Comparison of ENCODE assay signal across 8 cellular contexts in the genomic region with DNA sequence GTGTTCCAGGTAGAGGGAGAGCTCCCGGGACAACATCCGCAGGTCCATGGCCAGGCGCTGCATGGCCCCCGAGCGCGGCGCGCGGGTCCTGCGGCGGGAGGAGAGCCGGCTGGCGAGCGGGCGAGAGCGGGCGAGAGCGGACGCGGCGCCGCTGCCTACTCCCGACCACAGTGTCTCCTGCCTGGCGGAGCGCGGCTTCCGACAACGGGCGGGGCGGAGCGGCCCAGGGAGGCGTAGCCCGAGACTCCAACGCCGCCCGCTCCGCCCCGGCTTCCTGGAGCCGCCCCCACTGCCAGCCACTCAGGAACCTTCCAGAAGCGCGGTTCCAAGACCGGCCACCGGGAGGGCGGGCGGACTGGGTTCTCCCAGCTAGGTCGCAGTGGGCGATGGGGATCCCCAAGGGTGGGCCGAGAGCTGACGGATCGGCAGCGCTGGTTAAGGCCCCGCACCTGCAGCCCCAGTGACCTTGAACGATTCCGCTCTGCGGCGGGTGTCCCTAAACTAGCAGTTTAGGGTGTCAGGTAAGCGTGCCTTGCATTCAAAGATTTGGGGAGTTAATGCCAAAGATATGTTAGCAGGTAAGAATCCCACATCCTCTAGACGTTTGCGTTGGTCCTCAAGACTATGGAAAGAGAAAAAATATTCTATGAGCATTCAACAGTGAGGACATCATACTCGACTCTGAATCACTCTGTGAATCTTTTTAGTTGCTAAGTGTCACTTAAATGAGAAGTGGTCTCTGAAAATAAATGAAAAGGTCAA. TPM values are rescaled to one million over a fixed set of nuclear protein-coding genes. Genes with fewer than 3 reads are reported as not detected.
A peak's percentile ranks its signal among the peaks of the same experiment; 100 is the strongest.
DNase-seq lines count a peak whose midpoint lies in the region; ATAC-seq and TF ChIP-seq lines count a peak whose summit lies in the region.

Gene ABHD3 (minus strand): TSS at position 172 of the 762 bp plus-strand sequence. CDS start 109 bp downstream, at position 63.

- dilution Hi-C loops in mammary epithelial cell (cut with HindIII; ENCODE audit: low sequenced_read_pairs): loop anchor here (5.0 kb wide), 1 partner anchor 72 kb away; no protein-coding TSS in a partner anchor

- H3K27ac ChIP-seq in WERI-Rb-1 (peak within 1 kb of the TSS; percentile 73), mammary epithelial cell (ENCODE audit: insufficient read depth, low read depth, low read length) (peak within 1 kb of the TSS; percentile 84), spleen (peak within 1 kb of the TSS; percentile 68 to 98 (median 94))

- H3K9me3 ChIP-seq in WERI-Rb-1 (ENCODE audit: severe bottlenecking) (peaks cover 10% of the 10 kb centered on the region), mammary epithelial cell (replicated peaks; ENCODE audit: insufficient read depth, low read length) (no peaks in the 10 kb centered on the region), spleen (no peaks in the 10 kb centered on the region)

- H3K9me3 Mint-ChIP-seq in immature natural killer cell: no peaks in the 10 kb centered on the region

- H4K20me1 ChIP-seq in mammary epithelial cell (ENCODE audit: insufficient read depth, low read length): no peaks in the 10 kb centered on the region

- no peaks in the 10 kb centered on the region; the same call in none of the 2 replicates for H3K36me3 ChIP-seq in WERI-Rb-1
- no peaks in the 10 kb centered on the region for H3K36me3 ChIP-seq in mammary epithelial cell (ENCODE audit: insufficient read depth, low read length)
- H3K36me3 ChIP-seq in spleen: peaks cover 0 to 24% (median 5%) of the 10 kb centered on the region in 6 donors

- ATAC-seq in GM18867 (IDR thresholded peaks at IDR 0.05; ENCODE audit: unreplicated experiment): peak; percentile 95
- peak; percentile 89 for ATAC-seq in HG03103 (IDR thresholded peaks at IDR 0.05; ENCODE audit: low read depth, unreplicated experiment)

- H3K27me3 Mint-ChIP-seq in immature natural killer cell (ENCODE audit: low read depth in 3 of 3): peaks cover 0 to 8% (median 7%) of the 10 kb centered on the region in 3 donors

- peak; percentile 52 for TF ChIP-seq CTCF in AG04449 (IDR thresholded peaks at IDR 0.05; ENCODE audit: insufficient read depth, low read length, missing control alignments)
- peak; percentile 27; the same call in 1 of the 2 replicates for TF ChIP-seq CTCF in WERI-Rb-1 (IDR thresholded peaks at IDR 0.05; ENCODE audit: low read depth, low read length)
- TF ChIP-seq CTCF in mammary epithelial cell (conservative IDR thresholded peaks at IDR 0.05 in 1 of 2, IDR thresholded peaks at IDR 0.05 in 1 of 2; ENCODE audit: extremely low read depth in 1 of 2, insufficient read depth in 1 of 2, low read depth in 1 of 2, low read length in 2 of 2): peak in 1 of 2 donors; percentile 53
- peak; percentile 52 to 88 (median 67) for TF ChIP-seq CTCF in spleen (IDR thresholded peaks at IDR 0.05 in 8 of 11, conservative IDR thresholded peaks at IDR 0.05 in 3 of 11)

- H3K9ac ChIP-seq in mammary epithelial cell (ENCODE audit: insufficient read depth, low read length): peak within 1 kb of the TSS; percentile 91

- TF ChIP-seq POLR2A in spleen (IDR thresholded peaks at IDR 0.05): peak in 2 of 3 donors; percentile 36 to 94

- H3K4me3 ChIP-seq in AG04449 (ENCODE audit: low read depth, low read length) (peak within 1 kb of the TSS; percentile 82), WERI-Rb-1 (ENCODE audit: low read depth, low read length) (peak within 1 kb of the TSS; percentile 67), mammary epithelial cell (replicated peaks in 1 of 3; ENCODE audit: insufficient read depth in 1 of 3, low read depth in 2 of 3, low read length in 3 of 3) (peak within 1 kb of the TSS; percentile 72 to 87 (median 72)), spleen (peak within 1 kb of the TSS; percentile 53 to 97 (median 82))

- H3K4me3 Mint-ChIP-seq in immature natural killer cell: peak within 1 kb of the TSS; percentile 97 to 99 (median 97)

- POLR2A ChIA-PET in AG04449 (lab: Yijun Ruan, JAX): interaction anchor here (0.6 to 0.9 kb wide), 2 partner anchors 10 to 104 kb away, joined by 3 read pairs; partner anchors contain the start of gene ESCO1

- H3K36me3 Mint-ChIP-seq in immature natural killer cell: peaks cover 0 to 10% (median 4%) of the 10 kb centered on the region in 3 donors

- peak within 1 kb of the TSS; percentile 100 for H2AFZ ChIP-seq in mammary epithelial cell (ENCODE audit: low read depth, low read length)

- peak within 1 kb of the TSS; percentile 99 for H3K4me2 ChIP-seq in mammary epithelial cell (ENCODE audit: insufficient read depth, low read depth, low read length)

- WGBS in mammary epithelial cell (ENCODE audit: low coverage, missing lambda C conversion rate): 5% methylated on average over 18 of the region's 60 CpGs
- WGBS in spleen, 5 donors: 1 to 4% (median 2%) methylated on average over 23 to 60 of the region's 60 CpGs

- CTCF ChIA-PET in AG04449 (lab: Yijun Ruan, JAX) (interaction anchor here (0.6 to 1.4 kb wide), 3 partner anchors 11 to 104 kb away, joined by 3 to 6 read pairs (median 3); partner anchors contain the start of gene ESCO1), mammary epithelial cell (lab: Charles Lee; ENCODE audit: low non-redundant PET) (interaction anchor here (0.8 kb wide), 2 partner anchors 104 to 115 kb away, joined by 4 to 5 read pairs; partner anchors contain the start of gene ESCO1)

- H3K27me3 ChIP-seq in WERI-Rb-1 (ENCODE audit: insufficient read depth, low read depth, severe bottlenecking): no peaks in the 10 kb centered on the region
- no peaks in the 10 kb centered on the region for H3K27me3 ChIP-seq in mammary epithelial cell (ENCODE audit: insufficient read depth, low read length)
- no peaks in the 10 kb centered on the region for H3K27me3 ChIP-seq in spleen (replicated peaks in 1 of 7)

- peaks cover 9% of the 10 kb centered on the region for H3K4me1 ChIP-seq in mammary epithelial cell (ENCODE audit: insufficient read depth, low read length)
- H3K4me1 ChIP-seq in spleen: peaks cover 7 to 38% (median 23%) of the 10 kb centered on the region in 6 donors

- intact Hi-C loops in mammary epithelial cell (cut with micrococcal nuclease): loop anchor here (1.0 to 5.0 kb wide), 6 partner anchors 36 to 147 kb away; partner anchors contain the start of genes ESCO1, MIB1 and SNRPD1
- intact Hi-C loops in spleen (cut with DNase I; ENCODE audit: low total_unique reads): no loop called here

- in situ Hi-C loops in mammary epithelial cell (cut with MboI; ENCODE audit: low sequenced_read_pairs in 2 of 2): no loop called here

- peaks cover 23% of the 10 kb centered on the region for H3K79me2 ChIP-seq in mammary epithelial cell (ENCODE audit: insufficient read depth, low read length)

- H3K4me1 Mint-ChIP-seq in immature natural killer cell: peaks cover 27 to 29% of the 10 kb centered on the region in 2 donors

- peak within 1 kb of the TSS; percentile 92 to 97 (median 96) for H3K27ac Mint-ChIP-seq in immature natural killer cell

- no TSS peak for BruUV-seq in mammary epithelial cell (replicated peaks; lab: Mats Ljungman, UMichigan)

- peak; percentile 31 for DNase-seq in AG04449 (ENCODE audit: low read depth, low spot score)
- DNase-seq in NCI-H2171 treated with DMSO at 0.1 percent for 48 hours (lab: John Stamatoyannopoulos, UW): peak; percentile 77
- peak; percentile 87 for DNase-seq in WERI-Rb-1
- peak; percentile 91 for DNase-seq in mammary epithelial cell
- peak; percentile 91 for DNase-seq in immature natural killer cell
- peak; percentile 99 for DNase-seq in spleen

RNA-seq across cellular contexts. Expression of gene ABHD3, which starts in this region (rescaled TPM):
- total RNA-seq in mammary epithelial cell (10 to 100 TPM; 14.7 to 19.6 TPM), spleen (10 to 100 TPM; 23.8 to 34.8 (median 29.0) TPM)
- polyA plus RNA-seq in mammary epithelial cell (14.1 TPM), immature natural killer cell (10 to 100 TPM; 24.4 to 31.2 (median 29.8) TPM), spleen (10 to 100 TPM; 25.3 to 34.4 (median 25.9) TPM)
- 0.72 TPM for polyA minus RNA-seq in mammary epithelial cell

Comparison
In these comparisons a context has a peak if more than half of its experiments do, and no peak if none do; other contexts are left out.
1. Peak in every context shown above with its lines: DNase-seq, ATAC-seq, H3K4me3 ChIP-seq and H3K27ac ChIP-seq.
2. DNase-seq: peak in every context shown above with its lines; median percentile 99 in spleen; 91 in mammary epithelial cell; 91 in immature natural killer cell; 87 in WERI-Rb-1; 77 in NCI-H2171 treated with DMSO at 0.1 percent for 48 hours; 31 in AG04449.